In the genomic region with DNA sequence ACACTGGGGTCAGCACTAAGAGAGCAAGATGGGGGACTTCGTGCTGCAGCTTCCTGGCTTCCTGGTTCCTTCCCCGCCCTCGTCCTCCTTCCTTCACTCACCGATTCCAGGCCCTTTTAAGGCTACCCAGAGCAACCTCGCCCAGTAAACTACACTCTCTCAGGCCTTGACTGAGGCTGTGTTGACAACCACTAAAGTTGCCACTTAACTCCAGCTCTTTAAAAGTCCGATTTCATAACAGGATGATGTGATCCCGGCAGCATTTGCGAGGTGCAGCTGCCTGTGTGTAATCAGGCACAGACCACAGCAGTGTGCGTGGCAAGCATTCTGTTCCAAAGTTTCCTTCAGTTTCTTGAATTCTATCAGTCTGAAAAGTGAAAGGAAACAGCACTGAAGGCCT, we compare ENCODE assay signal across 1 cellular context.
TF ChIP-seq lines count a peak whose summit lies in the region.

No MANE protein-coding gene starts in this region.

TF ChIP-seq in H1, 55 proteins besides CTCF, POLR2A, EP300 and RAD21 (continued from another document):
- TF ChIP-seq SRF (IDR thresholded peaks at IDR 0.05; ENCODE audit: low read depth, low read length): no peak
- TF ChIP-seq SIRT6 (IDR thresholded peaks at IDR 0.05; ENCODE audit: low read length): no peak
- no peak for TF ChIP-seq EZH2 (IDR thresholded peaks at IDR 0.05; ENCODE audit: low read depth, low read length, severe bottlenecking)
- TF ChIP-seq SIX5 (IDR thresholded peaks at IDR 0.05; ENCODE audit: low read depth, low read length): no peak
- TF ChIP-seq SUZ12 (IDR thresholded peaks at IDR 0.05; ENCODE audit: low read length): no peak
- TF ChIP-seq NRF1 (IDR thresholded peaks at IDR 0.05; ENCODE audit: low read depth, low read length): no peak
- no peak for TF ChIP-seq SP2 (IDR thresholded peaks at IDR 0.05; ENCODE audit: low read length)
- no peak for TF ChIP-seq TCF12 (IDR thresholded peaks at IDR 0.05; ENCODE audit: low read depth, low read length)
- TF ChIP-seq ZNF274 (IDR thresholded peaks at IDR 0.05; ENCODE audit: borderline replicate concordance, extremely low read depth, low read length): no peak
- TF ChIP-seq CHD1 (IDR thresholded peaks at IDR 0.05; ENCODE audit: low read depth, low read length): no peak
- TF ChIP-seq BRCA1 (IDR thresholded peaks at IDR 0.05; ENCODE audit: low read depth, low read length): no peak
- TF ChIP-seq EGR1 (IDR thresholded peaks at IDR 0.05; ENCODE audit: borderline replicate concordance, low read depth, low read length): no peak
- TF ChIP-seq GTF2F1 (IDR thresholded peaks at IDR 0.05; ENCODE audit: borderline replicate concordance, low read depth, low read length): no peak
- TF ChIP-seq RNF2 (IDR thresholded peaks at IDR 0.05; ENCODE audit: borderline replicate concordance, low read depth, low read length, missing control alignments, poor library complexity, severe bottlenecking): no peak
- no peak for TF ChIP-seq SP1 (IDR thresholded peaks at IDR 0.05; ENCODE audit: low read depth, low read length)
- TF ChIP-seq, protein P1, sequence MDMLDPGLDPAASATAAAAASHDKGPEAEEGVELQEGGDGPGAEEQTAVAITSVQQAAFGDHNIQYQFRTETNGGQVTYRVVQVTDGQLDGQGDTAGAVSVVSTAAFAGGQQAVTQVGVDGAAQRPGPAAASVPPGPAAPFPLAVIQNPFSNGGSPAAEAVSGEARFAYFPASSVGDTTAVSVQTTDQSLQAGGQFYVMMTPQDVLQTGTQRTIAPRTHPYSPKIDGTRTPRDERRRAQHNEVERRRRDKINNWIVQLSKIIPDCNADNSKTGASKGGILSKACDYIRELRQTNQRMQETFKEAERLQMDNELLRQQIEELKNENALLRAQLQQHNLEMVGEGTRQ (IDR thresholded peaks at IDR 0.05; ENCODE audit: low read length): no peak
